Comparison of ENCODE assay signal across 15 cellular contexts in genomic region chr2:54271236-54271635, GRCh38. TPM values are rescaled to one million over a fixed set of nuclear protein-coding genes. Genes with fewer than 3 reads are reported as not detected.
"Had no signal": no experiment of that assay in that cellular context is flagged by ENCODE, and none has a peak within 500 bp of the region (broad histone marks: within the 10 kb centered on the region; RNA-seq: fewer than 3 reads in every experiment).

No MANE protein-coding gene starts in this region.

- H3K27ac ChIP-seq: brain microvascular endothelial cell, coronary artery, esophagus muscularis mucosa, pancreas, transverse colon had no signal

- H3K9me3 ChIP-seq: esophagus muscularis mucosa, pancreas, transverse colon had no signal

- H3K27me3 ChIP-seq: brain microvascular endothelial cell, esophagus muscularis mucosa, pancreas, transverse colon had no signal

- ATAC-seq: activated CD4-positive, CD25-positive, alpha-beta regulatory T cell treated with anti-CD3 and anti-CD28 coated beads, Interleukin-2, amount 50 U/mL, for 24 hours; pancreas had no signal

- FAIRE-seq: TTC549 had no signal

- H3K4me3 ChIP-seq: coronary artery, esophagus muscularis mucosa, pancreas, transverse colon had no signal

- H3K36me3 ChIP-seq: brain microvascular endothelial cell, esophagus muscularis mucosa, pancreas, transverse colon had no signal

- H3K4me1 ChIP-seq: esophagus muscularis mucosa, pancreas, transverse colon had no signal

- DNase-seq: activated naive CD8-positive, alpha-beta T cell treated with anti-CD3 and anti-CD28 coated beads for 36 hours; brain microvascular endothelial cell; effector CD4-positive, alpha-beta T cell; islet precursor cell; pancreas; stimulated activated CD4-positive, alpha-beta T cell treated with anti-CD3 and anti-CD28 coated beads, Interleukin-2, amount 100 ng/mL, for 24 hours; T-helper 2 cell; transverse colon had no signal

RNA-seq across cellular contexts. Expression of gene TSPYL6, which starts 15.2 kb away (rescaled TPM):
- total RNA-seq: activated CD8-positive, alpha-beta memory T cell treated with anti-CD3 and anti-CD28 coated beads for 36 hours; activated naive CD8-positive, alpha-beta T cell treated with anti-CD3 and anti-CD28 coated beads for 36 hours; activated T-helper 1 cell treated with anti-CD3 and anti-CD28 coated beads, Interleukin-12 subunit alpha, Interleukin-12 subunit beta, Interleukin-2, Interleukin-4 antibody, amounts not matched to agents 30 ng/mL and 10 ng/mL and 1 ng/mL, durations not matched to agents 14 hours and 24 hours and 36 hours; esophagus muscularis mucosa; lung microvascular endothelial cell; transverse colon had no signal
- polyA plus RNA-seq: pancreas had no signal
